1 cellular context compared by ENCODE assay signal in the genomic region with DNA sequence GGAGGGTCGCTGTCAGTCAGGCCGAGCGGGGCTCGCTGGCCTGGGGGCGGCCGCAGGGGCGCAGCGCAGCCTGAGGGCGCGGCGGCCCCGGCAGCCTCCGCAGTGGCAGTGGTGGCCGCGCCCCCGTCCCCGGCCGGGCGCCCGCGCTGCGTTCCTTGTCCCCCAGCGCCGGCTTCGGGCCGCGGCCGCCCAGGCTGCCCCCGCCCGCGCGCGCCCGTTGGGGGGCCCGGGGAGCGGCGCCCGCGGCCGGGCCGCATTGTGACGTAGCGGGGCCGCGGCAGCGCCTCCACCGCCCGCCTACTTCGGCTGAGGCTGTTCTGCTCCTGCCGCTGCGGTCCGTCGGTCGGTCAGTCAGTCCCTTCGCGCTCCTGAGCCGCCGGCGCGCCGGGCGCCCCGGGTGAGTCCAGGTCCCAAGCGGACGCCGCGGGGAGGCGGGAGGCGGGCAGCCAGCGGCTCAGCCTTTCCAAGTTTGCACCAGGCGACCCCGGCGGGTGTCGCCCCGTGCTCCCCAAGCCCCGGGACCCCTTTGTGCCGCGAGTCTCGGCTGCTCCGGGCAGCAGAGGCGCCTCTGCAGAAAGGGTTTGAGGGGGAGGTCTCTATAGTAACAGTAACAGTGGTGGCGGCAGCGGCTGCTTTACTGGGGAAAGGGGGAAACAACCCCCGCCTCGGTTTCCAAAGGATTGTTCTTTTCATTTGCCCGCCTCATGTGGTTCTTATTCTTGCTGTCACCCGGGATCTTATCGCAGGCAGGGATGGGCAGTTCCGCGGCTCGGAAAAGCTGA.
TF ChIP-seq lines count a peak whose summit lies in the region.

Gene SNCAIP (plus strand): TSS at position 350 of the 782 bp plus-strand sequence. CDS start 78,898 bp downstream, outside the sequence.

TF ChIP-seq in HepG2, 621 proteins besides CTCF, POLR2A, EP300 and RAD21 (continued from another document):
- TF ChIP-seq, protein P1, sequence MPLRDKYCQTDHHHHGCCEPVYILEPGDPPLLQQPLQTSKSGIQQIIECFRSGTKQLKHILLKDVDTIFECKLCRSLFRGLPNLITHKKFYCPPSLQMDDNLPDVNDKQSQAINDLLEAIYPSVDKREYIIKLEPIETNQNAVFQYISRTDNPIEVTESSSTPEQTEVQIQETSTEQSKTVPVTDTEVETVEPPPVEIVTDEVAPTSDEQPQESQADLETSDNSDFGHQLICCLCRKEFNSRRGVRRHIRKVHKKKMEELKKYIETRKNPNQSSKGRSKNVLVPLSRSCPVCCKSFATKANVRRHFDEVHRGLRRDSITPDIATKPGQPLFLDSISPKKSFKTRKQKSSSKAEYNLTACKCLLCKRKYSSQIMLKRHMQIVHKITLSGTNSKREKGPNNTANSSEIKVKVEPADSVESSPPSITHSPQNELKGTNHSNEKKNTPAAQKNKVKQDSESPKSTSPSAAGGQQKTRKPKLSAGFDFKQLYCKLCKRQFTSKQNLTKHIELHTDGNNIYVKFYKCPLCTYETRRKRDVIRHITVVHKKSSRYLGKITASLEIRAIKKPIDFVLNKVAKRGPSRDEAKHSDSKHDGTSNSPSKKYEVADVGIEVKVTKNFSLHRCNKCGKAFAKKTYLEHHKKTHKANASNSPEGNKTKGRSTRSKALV (CRISPR knock-in tag; IDR thresholded peaks at IDR 0.05), result peak; percentile 67; the same call in 1 of the 2 replicates
- TF ChIP-seq PAX8 (CRISPR knock-in tag; IDR thresholded peaks at IDR 0.05; ENCODE audit: borderline replicate concordance) (no peak), HNRNPLL (IDR thresholded peaks at IDR 0.05; ENCODE audit: low read depth, low read length, poor library complexity, severe bottlenecking) (peak; percentile 42), STAT5B (CRISPR knock-in tag; IDR thresholded peaks at IDR 0.05) (no peak), ZNF777 (CRISPR knock-in tag; IDR thresholded peaks at IDR 0.05) (peak; percentile 39; the same call in 1 of the 2 replicates), UBTF (CRISPR knock-in tag; IDR thresholded peaks at IDR 0.05) (peak; percentile 46; the same call in 1 of the 2 replicates)
